1 cellular context compared by ENCODE assay signal in genomic region chr2:39778775-39779751, GRCh38.
TF ChIP-seq lines count a peak whose summit lies in the region.

TSS of gene THUMPD2 (minus strand) at chr2:39779258. CDS start at chr2:39779239, 19 bp downstream.

TF ChIP-seq in K562, 482 proteins besides CTCF, POLR2A, EP300 and RAD21 (continued from another document and continues in another):
- TF ChIP-seq ZNF609 (CRISPR knock-in tag; IDR thresholded peaks at IDR 0.05; ENCODE audit: borderline replicate concordance) (no peak), NFYB (IDR thresholded peaks at IDR 0.05; ENCODE audit: extremely low read depth, insufficient read length) (no peak), NELFE (IDR thresholded peaks at IDR 0.05; ENCODE audit: insufficient read depth, insufficient read length) (no peak), MXD1 (CRISPR knock-in tag; IDR thresholded peaks at IDR 0.05; ENCODE audit: borderline replicate concordance, poor library complexity, severe bottlenecking) (no peak), MTA2 (IDR thresholded peaks at IDR 0.05; ENCODE audit: low read depth) (no peak), NCOA1 (IDR thresholded peaks at IDR 0.05; ENCODE audit: low read depth) (no peak), ZC3H8 (IDR thresholded peaks at IDR 0.05) (no peak), ZNF436 (CRISPR knock-in tag; IDR thresholded peaks at IDR 0.05) (no peak), BCLAF1 (IDR thresholded peaks at IDR 0.05; ENCODE audit: borderline replicate concordance in 1 of 2, control insufficient read depth in 1 of 2, low read depth in 2 of 2, low read length in 1 of 2) (no peak), THRA (IDR thresholded peaks at IDR 0.05) (no peak), CGGBP1 (CRISPR knock-in tag; IDR thresholded peaks at IDR 0.05) (no peak), MITF (IDR thresholded peaks at IDR 0.05) (peak; percentile 85), TEAD2 (tag; IDR thresholded peaks at IDR 0.05) (no peak), NCOA6 (IDR thresholded peaks at IDR 0.05) (no peak), ARID4B (CRISPR knock-in tag; IDR thresholded peaks at IDR 0.05) (peak; percentile 66; the same call in 1 of the 2 replicates), ZNF778 (CRISPR knock-in tag; IDR thresholded peaks at IDR 0.05) (no peak), ZFP1 (CRISPR knock-in tag; IDR thresholded peaks at IDR 0.05) (no peak), SFPQ (IDR thresholded peaks at IDR 0.05; ENCODE audit: low read depth, low read length) (no peak), ZNF280A (IDR thresholded peaks at IDR 0.05; ENCODE audit: low read depth, partially characterized antibody) (no peak), GTF2F1 (IDR thresholded peaks at IDR 0.05; ENCODE audit: low read depth, low read length) (no peak), RHOXF2B (CRISPR knock-in tag; conservative IDR thresholded peaks at IDR 0.05) (no peak), DDX20 (tag; IDR thresholded peaks at IDR 0.05; ENCODE audit: low read depth) (no peak), CEBPZ (IDR thresholded peaks at IDR 0.05; ENCODE audit: borderline replicate concordance, low read depth, low read length) (no peak), HSF4 (CRISPR knock-in tag; IDR thresholded peaks at IDR 0.05; ENCODE audit: borderline replicate concordance) (no peak), HMG20A (CRISPR knock-in tag; conservative IDR thresholded peaks at IDR 0.05) (no peak), DPF2 (IDR thresholded peaks at IDR 0.05) (no peak), ZNF311 (CRISPR knock-in tag; IDR thresholded peaks at IDR 0.05) (no peak), TCF3 (CRISPR knock-in tag; IDR thresholded peaks at IDR 0.05) (no peak), ZNF785 (CRISPR knock-in tag; IDR thresholded peaks at IDR 0.05) (no peak), NFXL1 (CRISPR knock-in tag; IDR thresholded peaks at IDR 0.05) (no peak), HNRNPH1 (optimal IDR thresholded peaks at IDR 0.05; ENCODE audit: low read depth, low read length) (no peak), KLF13 (tag; IDR thresholded peaks at IDR 0.05; ENCODE audit: borderline replicate concordance, low read depth) (no peak), SRSF7 (optimal IDR thresholded peaks at IDR 0.05; ENCODE audit: low read depth, low read length) (no peak), RNF2 (IDR thresholded peaks at IDR 0.05) (no peak)
